In genomic region chr17:1736348-1737281, GRCh38 we compare ENCODE assay signal across 8 cellular contexts. TPM values are rescaled to one million over a fixed set of nuclear protein-coding genes. Genes with fewer than 3 reads are reported as not detected.
DNase-seq lines count a peak whose midpoint lies in the region; ATAC-seq and TF ChIP-seq lines count a peak whose summit lies in the region.

No MANE protein-coding gene starts in this region.

- H2AFZ ChIP-seq in OCI-LY1 (ENCODE audit: low read length) (no peak overlapping the region), neural progenitor cell (replicated peaks) (no peak overlapping the region)

- peak; percentile 80 for DNase-seq in GM12865 (ENCODE audit: low read depth)
- DNase-seq in dermis blood vessel endothelial cell: peak; percentile 58
- DNase-seq in neural progenitor cell (ENCODE audit: low spot score): no peak
- no peak for DNase-seq in NCI-H1417 treated with DMSO at 0.1 percent for 48 hours (lab: John Stamatoyannopoulos, UW)
- no peak for DNase-seq in NCI-H2107 treated with DMSO at 0.1 percent for 48 hours (lab: John Stamatoyannopoulos, UW; ENCODE audit: unreplicated experiment)

- H3K27ac Mint-ChIP-seq in neural progenitor cell: peak overlapping the region; percentile 92

- H3K27me3 ChIP-seq in OCI-LY1 (ENCODE audit: insufficient read depth, low read length) (no peaks in the 10 kb centered on the region), neural progenitor cell (no peaks in the 10 kb centered on the region)

- H3K9ac ChIP-seq in OCI-LY1 (ENCODE audit: low read length) (no peak overlapping the region), neural progenitor cell (no peak overlapping the region)

- H3K4me3 Mint-ChIP-seq in neural progenitor cell: peak overlapping the region; percentile 30

- H3F3A ChIP-seq in OCI-LY1 (ENCODE audit: insufficient read depth, low read length): no peaks in the 10 kb centered on the region
- H3F3A ChIP-seq in neural progenitor cell (ENCODE audit: low read depth): no peaks in the 10 kb centered on the region

- ATAC-seq in GM18870 (IDR thresholded peaks at IDR 0.05; ENCODE audit: unreplicated experiment) (no peak), HG03196 (IDR thresholded peaks at IDR 0.05; ENCODE audit: unreplicated experiment) (no peak)

- H3K9me3 Mint-ChIP-seq in neural progenitor cell: no peaks in the 10 kb centered on the region

- TF ChIP-seq CTCF in GM12865 (IDR thresholded peaks at IDR 0.05; ENCODE audit: insufficient read depth, low read depth, low read length, missing control alignments) (no peak), OCI-LY1 (IDR thresholded peaks at IDR 0.05; ENCODE audit: low read length) (no peak), neural progenitor cell (IDR thresholded peaks at IDR 0.05) (no peak)

- H3K4me1 Mint-ChIP-seq in neural progenitor cell: peaks cover 10% of the 10 kb centered on the region

- H3K27ac ChIP-seq in OCI-LY1 (ENCODE audit: low read depth, low read length, poor library complexity, severe bottlenecking) (peak overlapping the region; percentile 30), neural progenitor cell (no peak overlapping the region)

- H3K4me3 ChIP-seq in GM12865 (ENCODE audit: low read depth, low read length) (no peak overlapping the region), OCI-LY1 (ENCODE audit: low read depth, low read length, poor library complexity, severe bottlenecking) (no peak overlapping the region), neural progenitor cell (no peak overlapping the region)

- no peaks in the 10 kb centered on the region for H3K9me2 ChIP-seq in OCI-LY1 (ENCODE audit: low read depth, low read length)

- H3K36me3 ChIP-seq in OCI-LY1 (ENCODE audit: insufficient read depth, low read length) (peaks cover 11% of the 10 kb centered on the region; the same call in 1 of the 2 replicates), neural progenitor cell (no peaks in the 10 kb centered on the region)

- H3K4me1 ChIP-seq in OCI-LY1 (ENCODE audit: insufficient read depth, low read length, severe bottlenecking) (peaks cover 40% of the 10 kb centered on the region), neural progenitor cell (no peaks in the 10 kb centered on the region)

- no peaks in the 10 kb centered on the region for H4K20me1 ChIP-seq in OCI-LY1 (ENCODE audit: insufficient read depth, low read length)
- no peaks in the 10 kb centered on the region for H4K20me1 ChIP-seq in neural progenitor cell (ENCODE audit: low read depth)

- no peaks in the 10 kb centered on the region for H3K27me3 Mint-ChIP-seq in neural progenitor cell (ENCODE audit: insufficient read depth, low read depth)

- H3K36me3 Mint-ChIP-seq in neural progenitor cell: peaks cover 3% of the 10 kb centered on the region

- H3K9me3 ChIP-seq in OCI-LY1 (ENCODE audit: low read length): no peaks in the 10 kb centered on the region
- H3K9me3 ChIP-seq in neural progenitor cell (ENCODE audit: low read depth): no peaks in the 10 kb centered on the region

- no peak overlapping the region for H3K4me2 ChIP-seq in OCI-LY1 (ENCODE audit: low read length)
- no peak overlapping the region for H3K4me2 ChIP-seq in neural progenitor cell

- no peaks in the 10 kb centered on the region for H3K79me2 ChIP-seq in OCI-LY1 (ENCODE audit: insufficient read depth, low read length)
- H3K79me2 ChIP-seq in neural progenitor cell (ENCODE audit: low read depth): no peaks in the 10 kb centered on the region

RNA-seq across cellular contexts. Expression of gene SERPINF2, which starts 6.1 kb away (rescaled TPM):
- total RNA-seq in dermis blood vessel endothelial cell (0.05 and 0.17 TPM in 2 replicates), neural progenitor cell (ENCODE audit: low replicate concordance) (0.59 TPM in 1 of 2 replicates, not detected in the other)

RNA-seq across cellular contexts. Expression of gene WDR81, which starts 12.1 kb away (rescaled TPM):
- total RNA-seq in dermis blood vessel endothelial cell: 25.2 and 26.9 TPM in 2 replicates
- 1.9 and 10.4 TPM in 2 replicates for total RNA-seq in neural progenitor cell (ENCODE audit: low replicate concordance)

RNA-seq across cellular contexts. Expression of gene SERPINF1, which starts 25.2 kb away (rescaled TPM):
- total RNA-seq in dermis blood vessel endothelial cell (0.37 TPM in 1 of 2 replicates, not detected in the other), neural progenitor cell (ENCODE audit: low replicate concordance) (57.9 and 93.5 TPM in 2 replicates)

RNA-seq across cellular contexts. Expression of gene TLCD2, which starts 26.4 kb away (rescaled TPM):
- total RNA-seq in dermis blood vessel endothelial cell (1.7 and 1.8 TPM in 2 replicates), neural progenitor cell (ENCODE audit: low replicate concordance) (0.15 and 0.28 TPM in 2 replicates)

RNA-seq across cellular contexts. Expression of gene PRPF8, which starts 51.9 kb away (rescaled TPM):
- total RNA-seq in dermis blood vessel endothelial cell: 79.6 and 218 TPM in 2 replicates
- 119 and 173 TPM in 2 replicates for total RNA-seq in neural progenitor cell (ENCODE audit: low replicate concordance)

Comparison
In these comparisons a context has a peak if more than half of its experiments do, and no peak if none do; other contexts are left out.
1. DNase-seq: peak in GM12865 (single experiment) and dermis blood vessel endothelial cell (single experiment); none in neural progenitor cell (single experiment), NCI-H1417 treated with DMSO at 0.1 percent for 48 hours (single experiment) and NCI-H2107 treated with DMSO at 0.1 percent for 48 hours (single experiment).
2. RNA of gene SERPINF1, which starts 25.2 kb away (total RNA-seq): 57.9 to 93.5 TPM in neural progenitor cell; 0.37 TPM in dermis blood vessel endothelial cell; every median in the first group is over 10 times any median in the second.